9 cellular contexts compared by ENCODE assay signal in genomic region chr10:119090968-119091367, GRCh38. TPM values are rescaled to one million over a fixed set of nuclear protein-coding genes. Genes with fewer than 3 reads are reported as not detected.
DNase-seq lines count a peak whose midpoint lies in the region; ATAC-seq and TF ChIP-seq lines count a peak whose summit lies in the region.
"Had no signal": no experiment of that assay in that cellular context is flagged by ENCODE, and none has a peak within 500 bp of the region (broad histone marks: within the 10 kb centered on the region; RNA-seq: fewer than 3 reads in every experiment).

No MANE protein-coding gene starts in this region.

- no peaks in the 10 kb centered on the region for H3K36me3 ChIP-seq in Panc1 (ENCODE audit: control insufficient read depth, insufficient read depth, low read length)

- CTCF ChIA-PET in Panc1 (lab: Charles Lee), result no interaction called here

- no peaks in the 10 kb centered on the region for H3K27me3 ChIP-seq in Panc1 (ENCODE audit: control insufficient read depth, insufficient read depth, low read length)

- TF ChIP-seq CTCF in Panc1 (IDR thresholded peaks at IDR 0.05) (no peak), cardiac fibroblast (IDR thresholded peaks at IDR 0.05; ENCODE audit: low read depth, low read length) (no peak)

- intact Hi-C loops in Panc1 (cut with micrococcal nuclease; ENCODE audit: unreplicated experiment), result no loop called here

- H3K4me3 ChIP-seq in Panc1 (ENCODE audit: low read depth in 2 of 2, low read length in 2 of 2) (no peak overlapping the region), cardiac fibroblast (replicated peaks in 1 of 2; ENCODE audit: low read depth in 2 of 2, low read length in 2 of 2) (no peak overlapping the region)

- no TSS peak for BruUV-seq in Panc1 (replicated peaks; lab: Mats Ljungman, UMichigan)

- no peak overlapping the region for H3K27ac ChIP-seq in Panc1 (ENCODE audit: low read length)
- H3K27ac ChIP-seq: C4-2B had no signal

- no peaks in the 10 kb centered on the region for H3K9me3 ChIP-seq in Panc1 (ENCODE audit: control insufficient read depth, insufficient read depth, low read depth, low read length)

- POLR2A ChIA-PET in Panc1 (lab: Charles Lee), result interaction anchor here (0.5 kb wide), 1 partner anchor 8 kb away, joined by 3 read pairs; no protein-coding TSS in a partner anchor

- H3K4me1 ChIP-seq in Panc1 (ENCODE audit: control insufficient read depth, insufficient read depth, low read length), result no peaks in the 10 kb centered on the region

- DNase-seq in activated T-cell treated with anti-CD3 and anti-CD28 coated beads, Interleukin-2, amount 50 U/mL, for 1 hour, result peak; percentile 35
- DNase-seq in activated T-cell treated with anti-CD3 and anti-CD28 coated beads, Interleukin-2, amount 50 U/mL, for 48 hours, result no peak
- DNase-seq in Panc1 (ENCODE audit: low read depth, low spot score) (no peak), cardiac fibroblast (ENCODE audit: low read depth in 2 of 2) (peak; percentile 55 to 83), DMS53 treated with DMSO at 0.1 percent for 48 hours (lab: John Stamatoyannopoulos, UW; ENCODE audit: unreplicated experiment) (no peak)
- DNase-seq in stimulated activated naive CD4-positive, alpha-beta T cell treated with Interleukin-2 at 50 U/mL for 16 hours (lab: John Stamatoyannopoulos, UW), result peak; percentile 24

- in situ Hi-C loops in Panc1 (cut with HindIII; ENCODE audit: low pct_unique_long_range_greater_than_20kb, low sequenced_read_pairs), result no loop called here

- ATAC-seq in Panc1, result 0 out of 2 replicates have a peak, but pooled peaks have one; percentile 32
- ATAC-seq in GM18907 (IDR thresholded peaks at IDR 0.05; ENCODE audit: unreplicated experiment), result no peak
- ATAC-seq in HG03045 (IDR thresholded peaks at IDR 0.05; ENCODE audit: unreplicated experiment), result no peak

RNA-seq across cellular contexts. Expression of gene EIF3A, which starts 10.4 kb away (rescaled TPM):
- total RNA-seq in Panc1 (2021; ENCODE audit: unreplicated experiment), result 214 TPM
- polyA plus RNA-seq in Panc1 (2012; ENCODE audit: insufficient read length), result 181 TPM

RNA-seq across cellular contexts. Expression of gene DENND10, which starts 12.9 kb away (rescaled TPM):
- 72.8 TPM for total RNA-seq in Panc1 (2021; ENCODE audit: unreplicated experiment)
- polyA plus RNA-seq in Panc1 (2012; ENCODE audit: insufficient read length), result 70.6 TPM

Comparison
In these comparisons a context has a peak if more than half of its experiments do, and no peak if none do; other contexts are left out.
1. DNase-seq: peak in activated T-cell treated with anti-CD3 and anti-CD28 coated beads, Interleukin-2, amount 50 U/mL, for 1 hour (single experiment), cardiac fibroblast (2 of 2) and stimulated activated naive CD4-positive, alpha-beta T cell treated with Interleukin-2 at 50 U/mL for 16 hours (single experiment); none in activated T-cell treated with anti-CD3 and anti-CD28 coated beads, Interleukin-2, amount 50 U/mL, for 48 hours (0 of 2), Panc1 (single experiment) and DMS53 treated with DMSO at 0.1 percent for 48 hours (single experiment).